ENCODE assay signal across 26 cellular contexts in genomic region chr3:139131951-139132350, GRCh38.
"Had no signal": no experiment of that assay in that cellular context is flagged by ENCODE, and none has a peak within 500 bp of the region (broad histone marks: within the 10 kb centered on the region; RNA-seq: fewer than 3 reads in every experiment).

No MANE protein-coding gene starts in this region.

- ATAC-seq: left colon; left lung; lower lobe of right lung; naive thymus-derived CD8-positive, alpha-beta T cell; right lobe of liver; stimulated activated naive B cell treated with anti-CD40 and anti-IgM and Interleukin-4, amounts not matched to agents 10 μg/mL and 1 μg/mL and 100 μg/mL, for 72 hours; stimulated activated naive CD8-positive, alpha-beta T cell treated with anti-CD3 and anti-CD28 coated beads, Interleukin-15, Interleukin-2, amounts not matched to agents 100 U/mL and 50 U/mL, for 24 hours had no signal

- H3K4me1 ChIP-seq: left lung, lower lobe of right lung, right atrium auricular region, right lobe of liver, stomach, testis, thyroid gland, transverse colon, upper lobe of left lung, vagina had no signal

- FAIRE-seq: islet of Langerhans, kidney had no signal

- H3K4me3 ChIP-seq: left lung, lower lobe of right lung, ovary, right atrium auricular region, right lobe of liver, skin epidermis, stomach, testis, thyroid gland, transverse colon, upper lobe of left lung, vagina had no signal

- DNase-seq: hypothalamus; immature natural killer cell; kidney; left colon; left lung; lower lobe of right lung; mammary epithelial cell; mesendoderm; naive thymus-derived CD8-positive, alpha-beta T cell; ovary; right lobe of liver; stimulated activated CD4-positive, alpha-beta T cell treated with anti-CD3 and anti-CD28 coated beads, Interleukin-12 subunit alpha, Interleukin-12 subunit beta, amount 100 ng/mL, for 4 hours; stimulated activated CD4-positive, alpha-beta T cell treated with anti-CD3 and anti-CD28 coated beads, Interleukin-15, amount 100 ng/mL, for 24 hours; stimulated activated CD4-positive, alpha-beta T cell treated with anti-CD3 and anti-CD28 coated beads, Interleukin-2, amount 100 ng/mL, for 24 hours; stimulated activated CD4-positive, alpha-beta T cell treated with anti-CD3 and anti-CD28 coated beads, Interleukin-4, amount 100 ng/mL, for 1 hour; stimulated activated naive B cell treated with anti-CD40 and anti-IgM and Interleukin-4, amounts not matched to agents 10 μg/mL and 1 μg/mL and 100 μg/mL, for 72 hours; stimulated activated naive CD8-positive, alpha-beta T cell treated with anti-CD3 and anti-CD28 coated beads, Interleukin-15, Interleukin-2, amounts not matched to agents 100 U/mL and 50 U/mL, for 24 hours; stomach; testis; thyroid gland; transverse colon; upper lobe of left lung had no signal

- H3K27ac ChIP-seq: left lung, lower lobe of right lung, ovary, right atrium auricular region, right lobe of liver, skin epidermis, stomach, testis, thyroid gland, transverse colon, upper lobe of left lung, vagina had no signal

- H3K36me3 ChIP-seq: left lung, lower lobe of right lung, ovary, right atrium auricular region, right lobe of liver, stomach, thyroid gland, transverse colon, upper lobe of left lung, vagina had no signal

- H3K9me3 ChIP-seq: left lung, lower lobe of right lung, ovary, right atrium auricular region, right lobe of liver, stomach, testis, thyroid gland, transverse colon, upper lobe of left lung, vagina had no signal

- H3K27me3 ChIP-seq: left lung, ovary, right atrium auricular region, right lobe of liver, stomach, testis, thyroid gland, transverse colon, upper lobe of left lung, vagina had no signal
